ENCODE assay signal across 8 cellular contexts in the genomic region with DNA sequence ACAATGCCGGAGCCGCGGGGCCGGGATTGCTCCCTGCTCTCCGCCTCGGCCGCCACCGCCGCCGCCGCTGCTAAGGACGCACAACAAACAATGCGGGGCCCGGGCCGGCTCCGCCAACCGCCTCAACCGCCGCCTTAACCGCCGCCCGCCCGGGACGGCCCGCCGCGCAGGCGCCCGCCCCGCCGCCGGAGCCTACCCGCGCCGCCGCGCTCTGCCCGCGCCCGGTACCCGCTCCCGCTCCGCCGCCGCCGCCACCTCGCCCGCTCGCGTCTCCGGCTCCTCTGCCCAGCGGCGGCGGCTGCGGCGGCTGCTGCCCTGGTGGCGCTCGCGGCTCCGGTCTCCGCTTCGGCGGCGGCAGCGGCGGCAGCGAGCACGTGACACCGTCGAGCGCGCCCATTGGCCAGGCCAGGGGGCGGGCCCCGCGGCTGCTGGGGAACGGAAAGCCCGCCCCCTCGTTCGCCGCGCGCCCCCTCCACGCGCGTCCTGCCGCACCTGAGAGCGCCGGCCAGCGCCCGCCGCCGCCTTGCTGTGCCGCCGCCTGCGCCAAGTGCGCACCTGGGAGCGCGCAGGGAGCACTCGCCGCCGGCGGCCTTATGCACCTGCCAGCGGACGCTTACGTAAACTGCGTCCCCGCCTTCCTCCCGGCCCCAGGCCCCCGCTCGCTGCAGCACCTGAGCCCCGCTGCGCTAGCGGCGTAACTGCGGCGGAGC. TPM values are rescaled to one million over a fixed set of nuclear protein-coding genes. Genes with fewer than 3 reads are reported as not detected.
DNase-seq lines count a peak whose midpoint lies in the region; ATAC-seq and TF ChIP-seq lines count a peak whose summit lies in the region.

Gene STRBP (minus strand): TSS at position 347 of the 710 bp plus-strand sequence. CDS start 84,452 bp downstream, outside the sequence.

- H3K36me3 Mint-ChIP-seq in GM23338 (ENCODE audit: low read depth) (no peaks in the 10 kb centered on the region; the same call in 2 of the 3 replicates), nephron (ENCODE audit: low read depth) (no peaks in the 10 kb centered on the region)

- ATAC-seq in GM23338, result peak; percentile 77
- peak; percentile 94 for ATAC-seq in stimulated activated naive CD8-positive, alpha-beta T cell treated with anti-CD3 and anti-CD28 coated beads, Interleukin-15, Interleukin-2, amounts not matched to agents 100 U/mL and 50 U/mL, for 24 hours

- H3K27ac Mint-ChIP-seq in GM23338, result no peak within 1 kb of the TSS
- peak within 1 kb of the TSS in 1 of 3 experiments; percentile 68 for H3K27ac Mint-ChIP-seq in nephron

- H4K20me1 ChIP-seq in DOHH2 (ENCODE audit: control insufficient read depth, insufficient read depth, low read depth, low read length) (peaks cover 27% of the 10 kb centered on the region), GM23338 (replicated peaks; ENCODE audit: insufficient read depth) (peaks cover 30% of the 10 kb centered on the region)

- H3K4me3 Mint-ChIP-seq in GM23338 (peak within 1 kb of the TSS; percentile 84), nephron (peak within 1 kb of the TSS; percentile 87 to 92 (median 90))

- DNase-seq in GM23338 (ENCODE audit: low spot score) (peak; percentile 94), Kasumi-1 (lab: John Stamatoyannopoulos, UW) (peak; percentile 61 to 74), RKO (ENCODE audit: low spot score) (peak; percentile 91), fibroblast of pulmonary artery (ENCODE audit: low read depth) (peak; percentile 73)
- DNase-seq in activated T-helper 1 cell treated with anti-CD3 and anti-CD28 coated beads, Interleukin-2, amount 50 U/mL, for 16 hours (ENCODE audit: low read depth in 1 of 2, low spot score in 1 of 2), result peak; percentile 85 to 93
- peak; percentile 94 for DNase-seq in stimulated activated naive CD8-positive, alpha-beta T cell treated with anti-CD3 and anti-CD28 coated beads, Interleukin-15, Interleukin-2, amounts not matched to agents 100 U/mL and 50 U/mL, for 24 hours

- no peaks in the 10 kb centered on the region for H3K9me3 ChIP-seq in DOHH2 (ENCODE audit: control insufficient read depth, insufficient read depth, low read length)

- H3K79me2 ChIP-seq in DOHH2 (ENCODE audit: control insufficient read depth, low read length) (peaks cover 55% of the 10 kb centered on the region), GM23338 (replicated peaks; ENCODE audit: insufficient read depth) (peaks cover 46% of the 10 kb centered on the region)

- H3K27ac ChIP-seq in DOHH2 (ENCODE audit: low read depth, low read length) (peak within 1 kb of the TSS; percentile 66), GM23338 (ENCODE audit: low read depth) (peak within 1 kb of the TSS; percentile 55; the same call in 1 of the 2 replicates)

- H3K9me2 ChIP-seq in DOHH2 (replicated peaks; ENCODE audit: control insufficient read depth, low read length) (no peaks in the 10 kb centered on the region), GM23338 (ENCODE audit: insufficient read depth) (no peaks in the 10 kb centered on the region)

- H3F3A ChIP-seq in DOHH2 (ENCODE audit: control insufficient read depth, insufficient read depth), result no peaks in the 10 kb centered on the region
- H3F3A ChIP-seq in GM23338 (replicated peaks; ENCODE audit: low read depth), result peaks cover 12% of the 10 kb centered on the region; the same call in 1 of the 2 replicates

- H3K9me3 Mint-ChIP-seq in GM23338, result no peaks in the 10 kb centered on the region; the same call in 2 of the 3 replicates
- H3K9me3 Mint-ChIP-seq in nephron, result no peaks in the 10 kb centered on the region

- TF ChIP-seq CTCF in DOHH2 (IDR thresholded peaks at IDR 0.05; ENCODE audit: low read depth, low read length, poor library complexity, severe bottlenecking), result no peak
- TF ChIP-seq CTCF in GM23338 (conservative IDR thresholded peaks at IDR 0.05; ENCODE audit: low read depth in 2 of 2), result 0 out of 4 replicates have a peak, but pooled peaks of 1 of the 2 experiments have one; percentile 2
- TF ChIP-seq CTCF in fibroblast of pulmonary artery (IDR thresholded peaks at IDR 0.05; ENCODE audit: low read length, missing control alignments), result no peak
- no peak for TF ChIP-seq CTCF in nephron (IDR thresholded peaks at IDR 0.05; ENCODE audit: unreplicated experiment in 3 of 3)

- H3K4me1 Mint-ChIP-seq in GM23338 (peaks cover 39% of the 10 kb centered on the region), nephron (peaks cover 8% of the 10 kb centered on the region)

- H3K4me2 ChIP-seq in DOHH2 (ENCODE audit: low read length) (peak within 1 kb of the TSS; percentile 84), GM23338 (peak within 1 kb of the TSS; percentile 96)

- H3K27me3 ChIP-seq in DOHH2 (ENCODE audit: control insufficient read depth, low read length) (no peaks in the 10 kb centered on the region), GM23338 (ENCODE audit: insufficient read depth) (no peaks in the 10 kb centered on the region)

- H2AFZ ChIP-seq in GM23338, result peak within 1 kb of the TSS; percentile 100

- H3K4me3 ChIP-seq in DOHH2 (ENCODE audit: low read length) (peak within 1 kb of the TSS; percentile 88), GM23338 (peak within 1 kb of the TSS; percentile 88), fibroblast of pulmonary artery (replicated peaks; ENCODE audit: low read depth, low read length) (peak within 1 kb of the TSS; percentile 61)

- H3K36me3 ChIP-seq in DOHH2 (ENCODE audit: control insufficient read depth, low read length), result peaks cover 31% of the 10 kb centered on the region
- H3K36me3 ChIP-seq in GM23338 (ENCODE audit: insufficient read depth), result no peaks in the 10 kb centered on the region

- H3K4me1 ChIP-seq in DOHH2 (ENCODE audit: control insufficient read depth, low read length), result peaks cover 53% of the 10 kb centered on the region
- peaks cover 36% of the 10 kb centered on the region for H3K4me1 ChIP-seq in GM23338 (ENCODE audit: insufficient read depth)

- H3K27me3 Mint-ChIP-seq in GM23338 (ENCODE audit: insufficient read depth, low read depth, poor library complexity), result peaks cover 16% of the 10 kb centered on the region
- peaks cover 26% of the 10 kb centered on the region for H3K27me3 Mint-ChIP-seq in nephron (ENCODE audit: low read depth)

TF ChIP-seq in GM23338, 12 proteins besides CTCF, POLR2A, EP300 and RAD21 (continues in another document):
- TF ChIP-seq CREB1 (CRISPR knock-in tag; IDR thresholded peaks at IDR 0.05; ENCODE audit: low read depth) (peak; percentile 51; the same call in 1 of the 2 replicates), ZNF462 (CRISPR knock-in tag; IDR thresholded peaks at IDR 0.05) (no peak), POLR2AphosphoS5 (IDR thresholded peaks at IDR 0.05; ENCODE audit: low read depth) (peak; percentile 54; the same call in 1 of the 2 replicates)

RNA-seq across cellular contexts. Expression of gene STRBP, which starts in this region (rescaled TPM):
- total RNA-seq in GM23338 (2014; rRNA removed; shearing (Covaris generic)), result 113 and 116 TPM in 2 replicates
- 80.5 and 89.0 TPM in 2 replicates for polyA plus RNA-seq in GM23338 (2016; fragmentation: Nextera tagmentation; extraction: Ambion mirVana)

Comparison
In these comparisons a context has a peak if more than half of its experiments do, and no peak if none do; other contexts are left out.
1. Peak in every context shown above with its lines: DNase-seq, ATAC-seq, H3K4me3 ChIP-seq and H3K27ac ChIP-seq.